ENCODE assay signal across 14 cellular contexts in the genomic region with DNA sequence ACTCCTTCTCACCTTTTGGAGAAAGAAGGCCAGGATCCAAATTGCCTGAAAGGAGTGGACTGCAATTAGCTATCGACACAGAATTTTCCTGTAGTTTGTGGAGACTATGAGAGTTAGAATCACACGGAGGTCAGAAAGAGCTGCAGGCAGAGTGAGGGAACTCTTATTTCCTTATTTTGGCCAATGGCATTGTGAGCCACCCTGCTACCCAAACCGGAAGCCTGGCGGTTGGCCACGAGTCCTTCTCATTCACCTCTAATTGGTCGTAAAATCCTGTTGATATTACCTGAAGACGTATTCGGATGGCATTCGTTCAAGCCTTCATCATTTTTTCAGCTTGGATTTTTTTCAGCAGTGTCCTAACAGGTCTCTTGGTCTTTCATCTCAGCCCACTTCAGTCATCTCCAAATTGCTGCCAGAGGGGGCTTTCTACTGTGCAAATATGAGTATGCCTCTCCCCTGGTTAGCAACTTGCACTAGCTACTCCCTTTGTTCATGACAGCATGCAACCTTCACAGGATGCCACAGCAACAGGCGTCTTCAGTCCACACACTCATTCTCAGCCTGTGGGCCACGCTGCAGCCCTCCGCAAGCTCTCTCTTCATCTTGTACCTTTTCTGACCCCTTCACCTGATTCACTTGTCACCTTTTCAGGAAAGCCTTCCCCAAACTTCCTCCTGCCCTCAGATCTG.
"Had no signal": no experiment of that assay in that cellular context is flagged by ENCODE, and none has a peak within 500 bp of the region (broad histone marks: within the 10 kb centered on the region; RNA-seq: fewer than 3 reads in every experiment).

No MANE protein-coding gene starts in this region.

- FAIRE-seq: astrocyte, frontal cortex had no signal

- H3K36me3 ChIP-seq: heart left ventricle, lower lobe of right lung, ovary had no signal

- H3K4me3 ChIP-seq: heart left ventricle, lower lobe of right lung, ovary had no signal

- H3K27me3 ChIP-seq: ovary had no signal

- H3K27ac ChIP-seq: epithelial cell of prostate, heart left ventricle, lower lobe of right lung, ovary, VCaP had no signal

- H3K4me1 ChIP-seq: heart left ventricle, lower lobe of right lung had no signal

- DNase-seq: activated CD4-positive, alpha-beta memory T cell treated with anti-CD3 and anti-CD28 coated beads for 36 hours; activated CD4-positive, alpha-beta T cell treated with anti-CD3 and anti-CD28 coated beads for 36 hours; activated CD8-positive, alpha-beta memory T cell treated with anti-CD3 and anti-CD28 coated beads, Interleukin-2, amount 50 U/mL, for 48 hours; activated naive CD4-positive, alpha-beta T cell; dermis blood vessel endothelial cell; heart left ventricle; left cardiac atrium; lower lobe of right lung; ovary had no signal

- ATAC-seq: activated CD4-positive, alpha-beta T cell treated with anti-CD3 and anti-CD28 coated beads for 36 hours; heart left ventricle; left cardiac atrium; lower lobe of right lung; sciatic nerve had no signal

- H3K9me3 ChIP-seq: heart left ventricle, lower lobe of right lung, ovary had no signal
